ENCODE assay signal across 9 cellular contexts in genomic region chr18:59822612-59823275, GRCh38.
"Had no signal": no experiment of that assay in that cellular context is flagged by ENCODE, and none has a peak within 500 bp of the region (broad histone marks: within the 10 kb centered on the region; RNA-seq: fewer than 3 reads in every experiment).

No MANE protein-coding gene starts in this region.

- DNase-seq: activated T-cell treated with anti-CD3 and anti-CD28 coated beads, Interleukin-2, amount 50 U/mL, for 24 hours; left ventricle myocardium superior; spleen; T-helper 17 cell had no signal

- H2AFZ ChIP-seq: hepatocyte had no signal

- H3K9me3 ChIP-seq: prostate gland, spleen, stomach had no signal

- H3K4me3 ChIP-seq: hepatocyte, prostate gland, spleen, stomach had no signal

- H3K36me3 ChIP-seq: prostate gland, spleen, stomach, WERI-Rb-1 had no signal

- H3K4me2 ChIP-seq: hepatocyte had no signal

- H3K27ac ChIP-seq: epithelial cell of prostate, hepatocyte, prostate gland, spleen, stomach, WERI-Rb-1 had no signal

- H3K79me2 ChIP-seq: hepatocyte had no signal

- H3K4me1 ChIP-seq: prostate gland, spleen, stomach had no signal
